In genomic region chr11:70103256-70103975, GRCh38 we compare ENCODE assay signal across 24 cellular contexts. TPM values are rescaled to one million over a fixed set of nuclear protein-coding genes. Genes with fewer than 3 reads are reported as not detected.
A peak's percentile ranks its signal among the peaks of the same experiment; 100 is the strongest.
DNase-seq lines count a peak whose midpoint lies in the region; ATAC-seq and TF ChIP-seq lines count a peak whose summit lies in the region.
"Had no signal": no experiment of that assay in that cellular context is flagged by ENCODE, and none has a peak within 500 bp of the region (broad histone marks: within the 10 kb centered on the region; RNA-seq: fewer than 3 reads in every experiment).

No MANE protein-coding gene starts in this region.

- WGBS in psoas muscle, 3 donors, result 66 to 72% (median 68%) methylated on average over 25 of the region's 25 CpGs

- H3K9me3 ChIP-seq in psoas muscle (no peaks in the 10 kb centered on the region), uterus (no peaks in the 10 kb centered on the region), gastrocnemius medialis (no peaks in the 10 kb centered on the region)
- H3K9me3 ChIP-seq: MG63 had no signal

- H3K27me3 Mint-ChIP-seq in immature natural killer cell (ENCODE audit: low read depth in 3 of 3), result peaks cover 0 to 3% (median 0%) of the 10 kb centered on the region in 3 donors

- no peak overlapping the region for H3K4me3 Mint-ChIP-seq in immature natural killer cell
- H3K4me3 Mint-ChIP-seq: CD14-positive monocyte, IgD-negative memory B cell had no signal

- no peaks in the 10 kb centered on the region for H3K36me3 ChIP-seq in psoas muscle (ENCODE audit: insufficient read depth in 1 of 2, low read depth in 1 of 2)
- no peaks in the 10 kb centered on the region for H3K36me3 ChIP-seq in uterus
- H3K36me3 ChIP-seq in gastrocnemius medialis, result no peaks in the 10 kb centered on the region
- H3K36me3 ChIP-seq: MG63 had no signal

- H3K4me1 ChIP-seq in psoas muscle (no peaks in the 10 kb centered on the region), uterus (peaks cover 0 to 25% of the 10 kb centered on the region in 2 donors), gastrocnemius medialis (peaks cover 0 to 11% of the 10 kb centered on the region in 2 donors)

- H3K27ac ChIP-seq in psoas muscle (no peak overlapping the region), uterus (peak overlapping the region; percentile 80 to 90), gastrocnemius medialis (peak overlapping the region in 1 of 4 donors; percentile 4)

- peaks cover 0 to 12% (median 0%) of the 10 kb centered on the region in 3 donors for H3K27me3 ChIP-seq in psoas muscle (ENCODE audit: insufficient read depth in 3 of 3, low read length in 2 of 3)
- no peaks in the 10 kb centered on the region for H3K27me3 ChIP-seq in uterus
- no peaks in the 10 kb centered on the region for H3K27me3 ChIP-seq in gastrocnemius medialis
- H3K27me3 ChIP-seq: MG63 had no signal

- TF ChIP-seq CTCF in psoas muscle (IDR thresholded peaks at IDR 0.05) (no peak), uterus (IDR thresholded peaks at IDR 0.05) (no peak), gastrocnemius medialis (IDR thresholded peaks at IDR 0.05 in 4 of 5, conservative IDR thresholded peaks at IDR 0.05 in 1 of 5) (no peak)

- H3K36me3 Mint-ChIP-seq in immature natural killer cell, result no peaks in the 10 kb centered on the region
- H3K36me3 Mint-ChIP-seq: CD14-positive monocyte, IgD-negative memory B cell had no signal

- ATAC-seq in Right ventricle myocardium superior (ENCODE audit: poor library complexity), result no peak
- ATAC-seq in psoas muscle, result no peak
- ATAC-seq in GM21723 (IDR thresholded peaks at IDR 0.05; ENCODE audit: unreplicated experiment), result no peak
- ATAC-seq in gastrocnemius medialis, result no peak
- ATAC-seq: Right ventricle myocardium inferior had no signal

- H3K4me1 Mint-ChIP-seq in immature natural killer cell, result no peaks in the 10 kb centered on the region
- H3K4me1 Mint-ChIP-seq: CD14-positive monocyte, IgD-negative memory B cell had no signal

- TF ChIP-seq POLR2A in uterus (IDR thresholded peaks at IDR 0.05), result no peak
- no peak for TF ChIP-seq POLR2A in gastrocnemius medialis (IDR thresholded peaks at IDR 0.05)

- H3K27ac Mint-ChIP-seq in immature natural killer cell, result no peak overlapping the region
- H3K27ac Mint-ChIP-seq: IgD-negative memory B cell had no signal

- DNase-seq in Right ventricle myocardium superior (peak; percentile 16), cardiac septum (ENCODE audit: low spot score) (no peak), left kidney (ENCODE audit: low read depth, low spot score) (peak; percentile 87), psoas muscle (peak; percentile 5 to 41), uterus (no peak), immature natural killer cell (no peak), gastrocnemius medialis (no peak)
- DNase-seq: 8988T, AML-193, DMS53, GDM1, GOT3, HCEC 1CT, MG63, NCI-H1417 treated with DMSO at 0.1 percent for 48 hours, NCI-H187, NCI-H446 treated with DMSO at 0.1 percent for 48 hours, NCI-H526 treated with DMSO at 0.1 percent for 48 hours, OCI-M1 had no signal

- intact Hi-C loops in Right ventricle myocardium superior (cut with DNase I) (no loop called here), cardiac septum (cut with DNase I) (no loop called here), psoas muscle (cut with DNase I) (no loop called here), uterus (cut with DNase I; ENCODE audit: low total_unique reads) (no loop called here), gastrocnemius medialis (cut with DNase I; ENCODE audit: low total_unique reads) (no loop called here)

- H3K9me3 Mint-ChIP-seq in immature natural killer cell, result peaks cover 0 to 1% (median 0%) of the 10 kb centered on the region in 6 donors
- H3K9me3 Mint-ChIP-seq: CD14-positive monocyte, IgD-negative memory B cell had no signal

- H3K4me3 ChIP-seq in psoas muscle, result no peak overlapping the region
- no peak overlapping the region for H3K4me3 ChIP-seq in uterus
- no peak overlapping the region for H3K4me3 ChIP-seq in gastrocnemius medialis
- H3K4me3 ChIP-seq: MG63 had no signal

- in situ Hi-C loops in gastrocnemius medialis (cut with MboI; ENCODE audit: low sequenced_read_pairs in 4 of 4), result no loop called here

RNA-seq across cellular contexts. Expression of gene ANO1, which starts 25.3 kb away (rescaled TPM):
- total RNA-seq in Right ventricle myocardium superior (6.2 TPM), cardiac septum (18.4 TPM), psoas muscle (10 to 100 TPM in 3 of 4 donors, 1 to 10 TPM in 1; 5.1 to 11.3 (median 11.3) TPM), uterus (10 to 100 TPM in 3 of 4 donors, 1 to 10 TPM in 1; 6.8 to 72.6 (median 36.2) TPM), gastrocnemius medialis (1 to 10 TPM; 2.3 to 9.2 (median 4.2) TPM)
- polyA plus RNA-seq in psoas muscle (1 to 10 TPM; 2.2 to 8.7 (median 4.5) TPM), immature natural killer cell (not detected)
- total RNA-seq: LHCN-M2 had no signal
- polyA plus RNA-seq: CD14-positive monocyte, IgD-negative memory B cell had no signal

Comparison
In these comparisons a context has a peak if more than half of its experiments do, and no peak if none do; other contexts are left out.
1. DNase-seq: peak in Right ventricle myocardium superior (single experiment), left kidney (single experiment) and psoas muscle (2 of 2); none in cardiac septum (single experiment), uterus (0 of 2), immature natural killer cell (0 of 3) and gastrocnemius medialis (0 of 2).